10 cellular contexts compared by ENCODE assay signal in the genomic region with DNA sequence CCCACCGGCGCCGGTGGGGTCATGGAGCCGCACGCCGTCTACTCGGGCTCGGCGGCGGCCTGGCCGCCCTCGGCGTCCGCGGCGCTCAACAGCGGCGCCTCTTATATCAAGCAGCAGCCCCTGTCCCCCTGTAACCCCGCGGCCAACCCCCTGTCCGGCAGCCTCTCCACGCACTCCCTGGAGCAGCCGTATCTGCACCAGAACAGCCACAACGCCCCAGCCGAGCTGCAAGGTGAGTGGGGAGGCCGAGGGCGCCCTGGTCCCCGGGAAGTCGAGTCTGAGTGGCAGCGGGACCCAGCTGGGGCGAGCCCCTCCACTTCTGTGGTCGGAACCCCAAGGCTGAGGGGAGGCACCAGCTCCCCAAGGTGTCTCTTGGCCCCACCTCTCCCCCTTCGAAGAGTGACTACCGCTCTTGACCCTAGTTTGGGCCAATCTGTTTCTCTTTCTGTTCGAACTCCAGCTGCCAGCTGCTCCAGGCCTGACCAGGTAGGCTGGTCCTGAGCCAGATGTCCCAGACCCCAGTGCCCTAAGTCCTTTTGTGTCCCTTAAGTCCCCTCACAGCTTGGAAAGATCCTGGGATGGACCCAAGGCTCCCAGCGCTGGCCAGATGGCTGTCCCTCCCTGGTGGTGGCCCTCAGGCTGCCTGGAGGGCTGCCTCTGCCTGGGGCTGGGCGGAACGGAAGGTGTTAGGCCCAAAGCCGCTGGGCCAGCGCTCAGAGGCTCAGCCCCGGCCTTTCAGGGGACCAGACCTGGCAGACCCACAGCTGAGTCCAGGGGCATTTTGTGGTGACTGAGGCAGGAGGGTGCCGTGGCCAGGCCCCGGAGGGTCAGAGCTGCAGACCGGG. TPM values are rescaled to one million over a fixed set of nuclear protein-coding genes. Genes with fewer than 3 reads are reported as not detected.
A peak's percentile ranks its signal among the peaks of the same experiment; 100 is the strongest.
DNase-seq lines count a peak whose midpoint lies in the region; ATAC-seq and TF ChIP-seq lines count a peak whose summit lies in the region.
"Had no signal": no experiment of that assay in that cellular context is flagged by ENCODE, and none has a peak within 500 bp of the region (broad histone marks: within the 10 kb centered on the region; RNA-seq: fewer than 3 reads in every experiment).

No MANE protein-coding gene starts in this region.

- CTCF ChIA-PET in activated CD8-positive, alpha-beta T cell treated with anti-CD3 and anti-CD28 coated beads, Interleukin-2, amount 10 ng/mL, durations not matched to agents 7 days and 5 days (lab: Charles Lee), result interaction anchor here (0.8 kb wide), 1 partner anchor 690 kb away, joined by 3 read pairs; no protein-coding TSS in a partner anchor
- CTCF ChIA-PET in activated CD8-positive, alpha-beta T cell treated with anti-CD3 and anti-CD28 coated beads for 36 hours (lab: Charles Lee), result interaction anchor here (0.9 kb wide), 1 partner anchor 53 kb away, joined by 3 read pairs; no protein-coding TSS in a partner anchor

- H3K4me1 Mint-ChIP-seq in activated CD8-positive, alpha-beta T cell treated with anti-CD3 and anti-CD28 coated beads, Interleukin-2, amount 10 ng/mL, durations not matched to agents 7 days and 5 days (ENCODE audit: low read depth), result peaks cover 15% of the 10 kb centered on the region
- H3K4me1 Mint-ChIP-seq in activated CD8-positive, alpha-beta T cell treated with anti-CD3 and anti-CD28 coated beads for 36 hours (ENCODE audit: low read depth), result peaks cover 24% of the 10 kb centered on the region

- H3K27me3 ChIP-seq in right lobe of liver (peaks cover 0 to 61% of the 10 kb centered on the region in 2 donors), subcutaneous abdominal adipose tissue (ENCODE audit: control insufficient read depth in 5 of 5, insufficient read depth in 4 of 5, low read length in 5 of 5) (peaks cover 58 to 80% (median 66%) of the 10 kb centered on the region in 5 donors)

- H3K9me3 ChIP-seq in right lobe of liver, result no peaks in the 10 kb centered on the region
- no peaks in the 10 kb centered on the region for H3K9me3 ChIP-seq in subcutaneous abdominal adipose tissue (ENCODE audit: control insufficient read depth in 5 of 5, low read length in 5 of 5)

- no peak for DNase-seq in activated CD8-positive, alpha-beta T cell treated with anti-CD3 and anti-CD28 coated beads, Interleukin-2, amount 10 ng/mL, durations not matched to agents 7 days and 5 days
- DNase-seq in activated CD8-positive, alpha-beta T cell treated with anti-CD3 and anti-CD28 coated beads for 36 hours, result no peak
- DNase-seq in astrocyte of the cerebellum (ENCODE audit: low read depth), result no peak
- DNase-seq in right lobe of liver, result no peak
- DNase-seq in KG1 (lab: John Stamatoyannopoulos, UW), result no peak
- DNase-seq: NCI-H1436 treated with DMSO at 0.1 percent for 48 hours had no signal

- POLR2A ChIA-PET in activated CD8-positive, alpha-beta T cell treated with anti-CD3 and anti-CD28 coated beads, Interleukin-2, amount 10 ng/mL, durations not matched to agents 7 days and 5 days (lab: Charles Lee), result no interaction called here
- POLR2A ChIA-PET in activated CD8-positive, alpha-beta T cell treated with anti-CD3 and anti-CD28 coated beads for 36 hours (lab: Charles Lee), result no interaction called here

- no peak for TF ChIP-seq CTCF in activated CD8-positive, alpha-beta T cell treated with anti-CD3 and anti-CD28 coated beads for 36 hours (IDR thresholded peaks at IDR 0.05)
- TF ChIP-seq CTCF in astrocyte of the cerebellum (IDR thresholded peaks at IDR 0.05; ENCODE audit: low read depth, low read length, missing control alignments), result no peak
- TF ChIP-seq CTCF in right lobe of liver (IDR thresholded peaks at IDR 0.05), result no peak

- peaks cover 65% of the 10 kb centered on the region for H3K27me3 Mint-ChIP-seq in activated CD8-positive, alpha-beta T cell treated with anti-CD3 and anti-CD28 coated beads, Interleukin-2, amount 10 ng/mL, durations not matched to agents 7 days and 5 days (ENCODE audit: low read depth)
- peaks cover 63% of the 10 kb centered on the region for H3K27me3 Mint-ChIP-seq in activated CD8-positive, alpha-beta T cell treated with anti-CD3 and anti-CD28 coated beads for 36 hours

- H3K9ac ChIP-seq in subcutaneous abdominal adipose tissue (ENCODE audit: low read length in 5 of 5), result no peak overlapping the region

- H3K36me3 ChIP-seq in right lobe of liver, result no peaks in the 10 kb centered on the region
- no peaks in the 10 kb centered on the region for H3K36me3 ChIP-seq in subcutaneous abdominal adipose tissue (ENCODE audit: control insufficient read depth in 5 of 5, insufficient read depth in 5 of 5, low read length in 5 of 5)

- in situ Hi-C loops in astrocyte of the cerebellum (cut with HindIII; ENCODE audit: low sequenced_read_pairs), result no loop called here

- H3K27ac ChIP-seq in right lobe of liver (peak overlapping the region; percentile 2 to 47 (median 47)), subcutaneous abdominal adipose tissue (ENCODE audit: low read depth, low read length) (no peak overlapping the region)

- H3K36me3 Mint-ChIP-seq in activated CD8-positive, alpha-beta T cell treated with anti-CD3 and anti-CD28 coated beads, Interleukin-2, amount 10 ng/mL, durations not matched to agents 7 days and 5 days (ENCODE audit: low read depth), result no peaks in the 10 kb centered on the region
- no peaks in the 10 kb centered on the region for H3K36me3 Mint-ChIP-seq in activated CD8-positive, alpha-beta T cell treated with anti-CD3 and anti-CD28 coated beads for 36 hours (ENCODE audit: low read depth)

- 10% methylated on average over 4 of the region's 44 CpGs for WGBS in right lobe of liver (ENCODE audit: insufficient coverage, low coverage, low lambda C conversion rate, missing lambda C conversion rate)

- H3K27ac Mint-ChIP-seq in activated CD8-positive, alpha-beta T cell treated with anti-CD3 and anti-CD28 coated beads, Interleukin-2, amount 10 ng/mL, durations not matched to agents 7 days and 5 days, result peak overlapping the region; percentile 80
- no peak overlapping the region for H3K27ac Mint-ChIP-seq in activated CD8-positive, alpha-beta T cell treated with anti-CD3 and anti-CD28 coated beads for 36 hours

- no peaks in the 10 kb centered on the region for H3K9me3 Mint-ChIP-seq in activated CD8-positive, alpha-beta T cell treated with anti-CD3 and anti-CD28 coated beads, Interleukin-2, amount 10 ng/mL, durations not matched to agents 7 days and 5 days (ENCODE audit: insufficient read depth)
- H3K9me3 Mint-ChIP-seq in activated CD8-positive, alpha-beta T cell treated with anti-CD3 and anti-CD28 coated beads for 36 hours, result no peaks in the 10 kb centered on the region

- no peak for TF ChIP-seq POLR2A in right lobe of liver (IDR thresholded peaks at IDR 0.05)

- no peak for ATAC-seq in activated CD8-positive, alpha-beta T cell treated with anti-CD3 and anti-CD28 coated beads, Interleukin-2, amount 10 ng/mL, durations not matched to agents 7 days and 5 days
- no peak for ATAC-seq in activated CD8-positive, alpha-beta T cell treated with anti-CD3 and anti-CD28 coated beads for 36 hours
- ATAC-seq in right lobe of liver, result no peak
- no peak for ATAC-seq in HG03039 (IDR thresholded peaks at IDR 0.05; ENCODE audit: unreplicated experiment)
- ATAC-seq in GM18870 (IDR thresholded peaks at IDR 0.05; ENCODE audit: unreplicated experiment), result no peak

- intact Hi-C loops in activated CD8-positive, alpha-beta T cell treated with anti-CD3 and anti-CD28 coated beads for 36 hours (cut with micrococcal nuclease), result no loop called here
- intact Hi-C loops in right lobe of liver (cut with DNase I), result no loop called here

- H3K4me1 ChIP-seq in right lobe of liver, result peaks cover 0 to 22% (median 0%) of the 10 kb centered on the region in 4 donors
- H3K4me1 ChIP-seq in subcutaneous abdominal adipose tissue (ENCODE audit: control insufficient read depth in 5 of 5, insufficient read depth in 5 of 5, low read length in 5 of 5), result peaks cover 2 to 42% (median 30%) of the 10 kb centered on the region in 5 donors

- peak overlapping the region; percentile 43 for H3K4me3 Mint-ChIP-seq in activated CD8-positive, alpha-beta T cell treated with anti-CD3 and anti-CD28 coated beads, Interleukin-2, amount 10 ng/mL, durations not matched to agents 7 days and 5 days
- H3K4me3 Mint-ChIP-seq in activated CD8-positive, alpha-beta T cell treated with anti-CD3 and anti-CD28 coated beads for 36 hours, result no peak overlapping the region

- peak overlapping the region; percentile 71 for H3K4me3 ChIP-seq in astrocyte of the cerebellum (ENCODE audit: low read depth, low read length)
- H3K4me3 ChIP-seq in right lobe of liver, result peak overlapping the region; percentile 18 to 44 (median 22)
- peak overlapping the region in 4 of 5 donors; percentile 11 to 48 (median 42) for H3K4me3 ChIP-seq in subcutaneous abdominal adipose tissue (ENCODE audit: low read depth in 1 of 5, low read length in 5 of 5)

RNA-seq across cellular contexts. Expression of a gene that starts 1.2 kb away (rescaled TPM):
- total RNA-seq in activated CD8-positive, alpha-beta T cell treated with anti-CD3 and anti-CD28 coated beads, Interleukin-2, amount 10 ng/mL, durations not matched to agents 7 days and 5 days, result not detected
- not detected for total RNA-seq in activated CD8-positive, alpha-beta T cell treated with anti-CD3 and anti-CD28 coated beads for 36 hours
- 1 to 10 TPM in 5 of 6 experiments, under 1 TPM in 1; 0.58 to 1.6 (median 1.2) TPM for total RNA-seq in right lobe of liver
- total RNA-seq: A673 had no signal

RNA-seq across cellular contexts. Expression of a gene that starts 43.5 kb away (rescaled TPM):
- total RNA-seq in activated CD8-positive, alpha-beta T cell treated with anti-CD3 and anti-CD28 coated beads, Interleukin-2, amount 10 ng/mL, durations not matched to agents 7 days and 5 days, result 10 to 100 TPM; 22.8 to 25.9 TPM
- 10 to 100 TPM; 19.3 to 22.3 TPM for total RNA-seq in activated CD8-positive, alpha-beta T cell treated with anti-CD3 and anti-CD28 coated beads for 36 hours
- total RNA-seq in right lobe of liver, result 10 to 100 TPM in 2 of 6 experiments, 1 to 10 TPM in 4; 5.9 to 11.6 (median 9.0) TPM

RNA-seq across cellular contexts. Expression of a gene that starts 55.1 kb away (rescaled TPM):
- not detected for total RNA-seq in activated CD8-positive, alpha-beta T cell treated with anti-CD3 and anti-CD28 coated beads, Interleukin-2, amount 10 ng/mL, durations not matched to agents 7 days and 5 days
- not detected for total RNA-seq in activated CD8-positive, alpha-beta T cell treated with anti-CD3 and anti-CD28 coated beads for 36 hours
- total RNA-seq in right lobe of liver, result under 1 TPM in 1 of 6 experiments, not detected in 5; 0.20 TPM
